Comparison of ENCODE assay signal across 8 cellular contexts in genomic region chr1:84433253-84434080, GRCh38. TPM values are rescaled to one million over a fixed set of nuclear protein-coding genes. Genes with fewer than 3 reads are reported as not detected.
DNase-seq lines count a peak whose midpoint lies in the region; ATAC-seq, FAIRE-seq and TF ChIP-seq lines count a peak whose summit lies in the region.

No MANE protein-coding gene starts in this region.

- peak; percentile 61 to 88 (median 72) for ATAC-seq in T-cell (replicated peaks in 1 of 4)
- ATAC-seq in HG03025 (IDR thresholded peaks at IDR 0.05; ENCODE audit: low FRiP score, unreplicated experiment), result no peak

- peaks cover 5 to 11% (median 11%) of the 10 kb centered on the region in 3 donors for H3K4me1 Mint-ChIP-seq in T-cell

- no peaks in the 10 kb centered on the region for H3K9me3 ChIP-seq in breast epithelium
- H3K9me3 ChIP-seq in small intestine (ENCODE audit: control insufficient read depth, low read depth), result no peaks in the 10 kb centered on the region

- H3K27me3 ChIP-seq in breast epithelium, result no peaks in the 10 kb centered on the region
- H3K27me3 ChIP-seq in small intestine (ENCODE audit: control insufficient read depth in 2 of 2, insufficient read depth in 2 of 2, low read length in 2 of 2), result no peaks in the 10 kb centered on the region

- TF ChIP-seq CTCF in breast epithelium (IDR thresholded peaks at IDR 0.05), result peak; percentile 70 to 76 (median 73)

- H3K36me3 ChIP-seq in breast epithelium (no peaks in the 10 kb centered on the region), small intestine (ENCODE audit: control insufficient read depth in 2 of 2, insufficient read depth in 2 of 2, low read length in 2 of 2) (no peaks in the 10 kb centered on the region)

- DNase-seq in ELF-1 (ENCODE audit: low read depth, low spot score) (peak; percentile 35), HCEC 1CT (peak; percentile 77), NCI-H1436 treated with DMSO at 0.1 percent for 48 hours (lab: John Stamatoyannopoulos, UW) (peak; percentile 36), T-cell (peak in 33 of 34 experiments; percentile 17 to 69 (median 47)), breast epithelium (ENCODE audit: low spot score in 2 of 2) (no peak), iPS-NIHi7 (ENCODE audit: extremely low spot score) (peak; percentile 56), small intestine (peak; percentile 85)

- no peak overlapping the region for H3K27ac Mint-ChIP-seq in T-cell

- POLR2A ChIA-PET in T-cell (lab: Charles Lee), result interaction anchor here (0.5 to 1.1 kb wide), 20 partner anchors 17 to 537 kb away, joined by 3 to 12 read pairs (median 4); partner anchors contain the start of gene PRKACB (in 2 of the 2)

- intact Hi-C loops in breast epithelium (cut with DNase I; ENCODE audit: low total_unique reads), result no loop called here

- H3K27ac ChIP-seq in breast epithelium, result no peak overlapping the region
- H3K27ac ChIP-seq in small intestine (ENCODE audit: low read depth in 1 of 2, low read length in 1 of 2), result peak overlapping the region in 1 of 2 donors; percentile 54

- peak overlapping the region in 2 of 3 donors; percentile 62 to 72 for H3K4me3 Mint-ChIP-seq in T-cell

- H3K9me3 Mint-ChIP-seq in T-cell, result peaks cover 6% of the 10 kb centered on the region in 3 donors

- no peaks in the 10 kb centered on the region for H3K4me1 ChIP-seq in breast epithelium
- no peaks in the 10 kb centered on the region for H3K4me1 ChIP-seq in small intestine (ENCODE audit: control insufficient read depth in 2 of 2, insufficient read depth in 1 of 2, low read depth in 1 of 2, low read length in 1 of 2)

- no peak for FAIRE-seq in small intestine (lab: Jason Lieb, UNC)

- TF ChIP-seq POLR2A in breast epithelium (IDR thresholded peaks at IDR 0.05), result no peak

- 5 to 17% (median 15%) methylated on average over 11 of the region's 11 CpGs for WGBS in small intestine, 3 donors

- H3K36me3 Mint-ChIP-seq in T-cell, result no peaks in the 10 kb centered on the region

- CTCF ChIA-PET in T-cell (lab: Charles Lee), result interaction anchor here (0.5 to 7.3 kb wide), 39 partner anchors 8 to 907 kb away, joined by 3 to 151 read pairs (median 4); partner anchors contain the start of genes PRKACB (in 2 of the 2) and C1orf52 (in 1 of the 2)

- no peaks in the 10 kb centered on the region for H3K27me3 Mint-ChIP-seq in T-cell

- H3K4me3 ChIP-seq in breast epithelium, result peak overlapping the region; percentile 1 to 20 (median 17)
- H3K4me3 ChIP-seq in small intestine (ENCODE audit: low read depth in 1 of 2, low read length in 2 of 2), result no peak overlapping the region

RNA-seq across cellular contexts. Expression of gene DNASE2B, which starts 35.2 kb away (rescaled TPM):
- total RNA-seq in T-cell (not detected), breast epithelium (1 to 10 TPM in 2 of 3 donors, not detected in 1; 1.3 to 7.2 TPM)
- polyA plus RNA-seq in small intestine, result under 1 TPM in 1 of 3 donors, not detected in 2; 0.18 TPM

RNA-seq across cellular contexts. Expression of gene RPF1, which starts 45.6 kb away (rescaled TPM):
- 10 to 100 TPM; 40.8 to 52.1 (median 43.6) TPM for total RNA-seq in T-cell
- total RNA-seq in breast epithelium, result 10 to 100 TPM; 33.6 to 44.6 (median 41.6) TPM
- polyA plus RNA-seq in small intestine, result 10 to 100 TPM; 24.3 to 41.1 (median 32.2) TPM

Comparison
In these comparisons a context has a peak if more than half of its experiments do, and no peak if none do; other contexts are left out.
1. DNase-seq: peak in ELF-1 (single experiment), HCEC 1CT (single experiment), NCI-H1436 treated with DMSO at 0.1 percent for 48 hours (single experiment), T-cell (33 of 34), iPS-NIHi7 (single experiment) and small intestine (single experiment); none in breast epithelium (0 of 2).
2. H3K4me3 ChIP-seq: peak in breast epithelium (3 of 3); none in small intestine (0 of 2).